ENCODE assay signal across 8 cellular contexts in genomic region chr13:109786457-109787134, GRCh38. TPM values are rescaled to one million over a fixed set of nuclear protein-coding genes. Genes with fewer than 3 reads are reported as not detected.
DNase-seq lines count a peak whose midpoint lies in the region; ATAC-seq, FAIRE-seq and TF ChIP-seq lines count a peak whose summit lies in the region.

Gene IRS2 (minus strand): TSS chr13:109786583. CDS start chr13:109786053, 530 bp downstream.

- BruUV-seq in HepG2 (replicated peaks; lab: Mats Ljungman, UMichigan), result no TSS peak

- peak within 1 kb of the TSS; percentile 77 for H3K4me3 ChIP-seq in BE2C (ENCODE audit: low read depth, low read length)
- H3K4me3 ChIP-seq in HepG2 (replicated peaks in 1 of 3; ENCODE audit: insufficient read depth in 1 of 3, low read depth in 2 of 3, low read length in 3 of 3), result peak within 1 kb of the TSS in 1 of 3 experiments; percentile 10; a peak in 1 of 6 replicates

- CTCF ChIA-PET in HepG2 (lab: Yijun Ruan, JAX; ENCODE audit: low intra/inter-chr PET ratio, low total read pairs), result no interaction called here

- in situ Hi-C loops in HepG2 (cut with HindIII; ENCODE audit: extremely low pct_ligation_motif_present, low pct_unique_long_range_greater_than_20kb), result loop anchor here (25.0 kb wide), 1 partner anchor 824 kb away; no protein-coding TSS in a partner anchor

- no peaks in the 10 kb centered on the region for H4K20me1 ChIP-seq in HepG2 (ENCODE audit: insufficient read depth, low read length)

- TF ChIP-seq EP300 in HepG2 (IDR thresholded peaks at IDR 0.05; ENCODE audit: low read depth in 2 of 2, low read length in 2 of 2), result no peak
- TF ChIP-seq EP300 in HepG2 (CRISPR knock-in tag; IDR thresholded peaks at IDR 0.05; ENCODE audit: borderline replicate concordance), result no peak

- no peak within 1 kb of the TSS for H2AFZ ChIP-seq in HepG2 (ENCODE audit: low read length)

- ATAC-seq in GM19324 (IDR thresholded peaks at IDR 0.05; ENCODE audit: low FRiP score, unreplicated experiment), result peak; percentile 99
- peak; percentile 93 for ATAC-seq in HG03442 (IDR thresholded peaks at IDR 0.05; ENCODE audit: unreplicated experiment)
- ATAC-seq in HepG2, result peak; percentile 46; the same call in 2 of the 3 replicates

- no peak for TF ChIP-seq RAD21 in HepG2 (CRISPR knock-in tag; IDR thresholded peaks at IDR 0.05)

- no peaks in the 10 kb centered on the region for H3K79me2 ChIP-seq in HepG2 (ENCODE audit: insufficient read depth, low read length)

- 31% methylated on average over 18 of the region's 98 CpGs for WGBS in HepG2 (ENCODE audit: low lambda C conversion rate)

- H3K9ac ChIP-seq in HepG2 (ENCODE audit: insufficient read depth, low read depth, low read length), result no peak within 1 kb of the TSS

- TF ChIP-seq CTCF in BE2C (IDR thresholded peaks at IDR 0.05; ENCODE audit: low read depth, low read length) (no peak), HepG2 (CRISPR knock-in tag; IDR thresholded peaks at IDR 0.05) (no peak)

- peaks cover 14% of the 10 kb centered on the region for H3K36me3 ChIP-seq in BE2C
- H3K36me3 ChIP-seq in HepG2 (replicated peaks in 1 of 2; ENCODE audit: control insufficient read depth in 1 of 2, insufficient read depth in 2 of 2, low read length in 2 of 2), result no peaks in the 10 kb centered on the region

- no peak within 1 kb of the TSS for H3K27ac ChIP-seq in HepG2 (ENCODE audit: extremely low read length, insufficient read depth, low read length)

- intact Hi-C loops in HepG2 (cut with micrococcal nuclease; ENCODE audit: unreplicated experiment), result loop anchor here (10.0 kb wide), 1 partner anchor 532 kb away; no protein-coding TSS in a partner anchor

- POLR2A ChIA-PET in HepG2 (lab: Yijun Ruan, JAX), result no interaction called here

- no peak within 1 kb of the TSS for H3K4me2 ChIP-seq in HepG2 (ENCODE audit: low read depth, low read length)

- peaks cover 30% of the 10 kb centered on the region for H3K27me3 ChIP-seq in BE2C
- peaks cover 0 to 8% of the 10 kb centered on the region in 2 experiments; a peak in 2 of 5 replicates for H3K27me3 ChIP-seq in HepG2 (ENCODE audit: control insufficient read depth in 1 of 2, insufficient read depth in 2 of 2, low read length in 2 of 2)

- no peak for FAIRE-seq in HepG2 (lab: Jason Lieb, UNC)

- no peak for TF ChIP-seq POLR2A in HepG2 (IDR thresholded peaks at IDR 0.05; ENCODE audit: insufficient read depth in 1 of 2, low read depth in 2 of 2, low read length in 2 of 2)

- no peaks in the 10 kb centered on the region for H3K9me3 ChIP-seq in BE2C
- H3K9me3 ChIP-seq in HepG2 (ENCODE audit: low read length), result no peaks in the 10 kb centered on the region

- DNase-seq in BE2C (peak; percentile 95), NCI-H524 (lab: John Stamatoyannopoulos, UW) (peak; percentile 90 to 96), dedifferentiated amniotic fluid mesenchymal stem cell (ENCODE audit: extremely low spot score) (peak; percentile 84), HepG2 (ENCODE audit: low spot score) (no peak)
- peak; percentile 79 to 90 for DNase-seq in activated CD4-positive, alpha-beta T cell treated with anti-CD3 and anti-CD28 coated beads, Interleukin-2, amount 50 U/mL, for 24 hours (ENCODE audit: low read depth in 1 of 2, low spot score in 1 of 2)
- DNase-seq in stimulated activated CD4-positive, alpha-beta T cell treated with anti-CD3 and anti-CD28 coated beads, Interleukin-2, amount 100 ng/mL, for 4 hours (ENCODE audit: low read depth), result peak; percentile 89

- H3K4me1 ChIP-seq in BE2C (peaks cover 4% of the 10 kb centered on the region; the same call in 1 of the 2 replicates), HepG2 (ENCODE audit: insufficient read depth, low read length) (no peaks in the 10 kb centered on the region)

TF ChIP-seq in HepG2, 621 proteins besides CTCF, POLR2A, EP300 and RAD21:
- no peak for TF ChIP-seq ETS1 (CRISPR knock-in tag; IDR thresholded peaks at IDR 0.05)
- no peak for TF ChIP-seq ZNF570 (CRISPR knock-in tag; IDR thresholded peaks at IDR 0.05; ENCODE audit: borderline replicate concordance)
- TF ChIP-seq SP2 (CRISPR knock-in tag; IDR thresholded peaks at IDR 0.05), result peak; percentile 66
- TF ChIP-seq PPARG (CRISPR knock-in tag; conservative IDR thresholded peaks at IDR 0.05), result no peak
- TF ChIP-seq MEIS1 (CRISPR knock-in tag; IDR thresholded peaks at IDR 0.05; ENCODE audit: borderline replicate concordance), result no peak
- TF ChIP-seq SMAD1 (CRISPR knock-in tag; IDR thresholded peaks at IDR 0.05; ENCODE audit: borderline replicate concordance, low read depth), result no peak
- TF ChIP-seq KAT7 (CRISPR knock-in tag; IDR thresholded peaks at IDR 0.05; ENCODE audit: borderline replicate concordance), result no peak
- no peak for TF ChIP-seq TCF12 (IDR thresholded peaks at IDR 0.05)
- TF ChIP-seq TCF12 (CRISPR knock-in tag; IDR thresholded peaks at IDR 0.05), result no peak
- TF ChIP-seq ZNF282 (IDR thresholded peaks at IDR 0.05; ENCODE audit: partially characterized antibody), result no peak
- peak; percentile 32; the same call in 1 of the 2 replicates for TF ChIP-seq NFYB (CRISPR knock-in tag; IDR thresholded peaks at IDR 0.05)
TF ChIP-seq in HepG2: peak in this region for 2.

RNA-seq across cellular contexts. Expression of gene IRS2, which starts in this region (rescaled TPM):
- polyA plus RNA-seq in BE2C (2012; ENCODE audit: insufficient read depth, insufficient read length, low read depth), result 28.7 TPM
- 0.02 TPM in 1 of 2 replicates, not detected in the other for total RNA-seq in HepG2 (2016; rRNA removed; fragmentation: Illumina TruSeq; extraction: Trizol)
- total RNA-seq in HepG2 (2016; cell fraction: cytosol; rRNA removed; fragmentation: Illumina TruSeq; extraction: Trizol; ENCODE audit: low read depth), result not detected in 2 replicates
- 0.02 TPM in 1 of 2 replicates, not detected in the other for total RNA-seq in HepG2 (2016; cell fraction: insoluble cytoplasmic fraction; rRNA removed; fragmentation: Illumina TruSeq; extraction: Trizol)
- not detected in 2 replicates for total RNA-seq in HepG2 (2016; cell fraction: membrane; rRNA removed; fragmentation: Illumina TruSeq; extraction: Trizol)
- 0.03 TPM in 2 replicates for total RNA-seq in HepG2 (2016; cell fraction: nucleus; rRNA removed; fragmentation: Illumina TruSeq; extraction: Trizol)
- 0.04 and 0.05 TPM in 2 replicates for polyA plus RNA-seq in HepG2 (2011; rRNA removed)
- 0.01 and 0.03 TPM in 2 replicates for polyA plus RNA-seq in HepG2 (2011; cell fraction: cytosol; rRNA removed)
- polyA plus RNA-seq in HepG2 (2011; cell fraction: nucleus; rRNA removed), result 0.07 and 0.14 TPM in 2 replicates
- 0.08 and 0.09 TPM in 2 replicates for polyA plus RNA-seq in HepG2 (2012)
- polyA plus RNA-seq in HepG2 (2016; cell fraction: cytosol; fragmentation: Illumina TruSeq; extraction: Trizol; ENCODE audit: low read depth), result not detected in 2 replicates
- polyA plus RNA-seq in HepG2 (2016; cell fraction: insoluble cytoplasmic fraction; fragmentation: Illumina TruSeq; extraction: Trizol; ENCODE audit: low read depth), result not detected in 2 replicates
- not detected in 2 replicates for polyA plus RNA-seq in HepG2 (2016; cell fraction: membrane; fragmentation: Illumina TruSeq; extraction: Trizol; ENCODE audit: low read depth)
- polyA plus RNA-seq in HepG2 (2016; cell fraction: nucleus; fragmentation: Illumina TruSeq; extraction: Trizol; ENCODE audit: insufficient read depth, low read depth), result not detected in 2 replicates
- 0.06 and 6.1 TPM in 2 replicates for polyA minus RNA-seq in HepG2 (2011; rRNA and poly(A)+ RNA removed; ENCODE audit: low replicate concordance)
- 0.10 TPM in 1 of 2 replicates, not detected in the other for polyA minus RNA-seq in HepG2 (2011; cell fraction: cytosol; rRNA and poly(A)+ RNA removed)
- polyA minus RNA-seq in HepG2 (2011; cell fraction: nucleus; rRNA and poly(A)+ RNA removed), result 0.12 and 0.13 TPM in 2 replicates

Comparison
In these comparisons a context has a peak if more than half of its experiments do, and no peak if none do; other contexts are left out.
1. ATAC-seq: peak in every context shown above with its lines; median percentile 99 in GM19324; 93 in HG03442; 46 in HepG2.